ENCODE assay signal across 26 cellular contexts in genomic region chr5:58383459-58383858, GRCh38.
"Had no signal": no experiment of that assay in that cellular context is flagged by ENCODE, and none has a peak within 500 bp of the region (broad histone marks: within the 10 kb centered on the region; RNA-seq: fewer than 3 reads in every experiment).

No MANE protein-coding gene starts in this region.

- H3K4me1 ChIP-seq: SJSA1 had no signal

- H3K9me3 ChIP-seq: SJSA1 had no signal

- ATAC-seq: K562, Panc1, PC-3 had no signal

- H3K4me3 ChIP-seq: K562, SJSA1, SK-N-MC had no signal

- DNase-seq: Kasumi-1, NCI-H1092, NCI-H1105 treated with DMSO at 0.1 percent for 48 hours, NCI-H1417 treated with DMSO at 0.1 percent for 48 hours, NCI-H146, NCI-H1694 treated with DMSO at 0.1 percent for 48 hours, NCI-H1930, NCI-H2081, NCI-H2107, NCI-H2171, NCI-H226, NCI-H446, NCI-H510A, NCI-H524 treated with DMSO at 0.1 percent for 48 hours, NCI-H69, NCI-H774, PC-3, Right ventricle myocardium superior, SIG-M5 had no signal

- H3K4me2 ChIP-seq: KMS-11 had no signal

- H3K27me3 ChIP-seq: SJSA1 had no signal

- H3K36me3 ChIP-seq: SJSA1 had no signal

- FAIRE-seq: HTR-8/SVneo, K562 had no signal

- H3K4me1 Mint-ChIP-seq: IgD-negative memory B cell had no signal

- H3K27ac Mint-ChIP-seq: IgD-negative memory B cell had no signal

- H3K36me3 Mint-ChIP-seq: IgD-negative memory B cell had no signal

- H3K27me3 Mint-ChIP-seq: IgD-negative memory B cell had no signal

- H3K9ac ChIP-seq: KMS-11 had no signal

- H3K27ac ChIP-seq: KMS-11, SJSA1, SK-N-MC had no signal

- H3K4me3 Mint-ChIP-seq: IgD-negative memory B cell had no signal
